17 cellular contexts compared by ENCODE assay signal in genomic region chr2:11419781-11420180, GRCh38. TPM values are rescaled to one million over a fixed set of nuclear protein-coding genes. Genes with fewer than 3 reads are reported as not detected.
DNase-seq lines count a peak whose midpoint lies in the region; ATAC-seq and TF ChIP-seq lines count a peak whose summit lies in the region.
"Had no signal": no experiment of that assay in that cellular context is flagged by ENCODE, and none has a peak within 500 bp of the region (broad histone marks: within the 10 kb centered on the region; RNA-seq: fewer than 3 reads in every experiment).

No MANE protein-coding gene starts in this region.

- H3K9me3 ChIP-seq in cardiac muscle cell (ENCODE audit: low read depth), result no peaks in the 10 kb centered on the region

- H3K4me3 Mint-ChIP-seq in CD14-positive monocyte, result no peak overlapping the region

- DNase-seq in AG09319 (ENCODE audit: extremely low read depth, low read depth) (peak; percentile 10), brain microvascular endothelial cell (peak; percentile 27), cardiac muscle cell (ENCODE audit: low read depth in 1 of 2, low spot score in 1 of 2) (peak; percentile 27 to 32), sciatic nerve (ENCODE audit: low spot score) (no peak), CD14-positive monocyte (ENCODE audit: low spot score) (no peak), SHP77 treated with DMSO at 0.1 percent for 48 hours (lab: John Stamatoyannopoulos, UW) (no peak)
- DNase-seq: activated CD4-positive, alpha-beta T cell treated with anti-CD3 and anti-CD28 coated beads for 48 hours; activated CD8-positive, alpha-beta memory T cell treated with anti-CD3 and anti-CD28 coated beads, Interleukin-2, amount 50 U/mL, for 48 hours; dermis blood vessel endothelial cell; H7; Karpas-422; kidney glomerular epithelial cell; midbrain; NCI-H1436 treated with DMSO at 0.1 percent for 48 hours had no signal

- H3K27ac Mint-ChIP-seq in CD14-positive monocyte, result no peak overlapping the region

- no peaks in the 10 kb centered on the region for H3K36me3 Mint-ChIP-seq in CD14-positive monocyte

- H3K4me1 Mint-ChIP-seq in CD14-positive monocyte, result no peaks in the 10 kb centered on the region

- peaks cover 8 to 18% (median 11%) of the 10 kb centered on the region in 7 donors for H3K9me3 Mint-ChIP-seq in CD14-positive monocyte

- H3K36me3 ChIP-seq in brain microvascular endothelial cell (replicated peaks) (no peaks in the 10 kb centered on the region), cardiac muscle cell (no peaks in the 10 kb centered on the region)

- peaks cover 0 to 6% (median 2%) of the 10 kb centered on the region in 3 donors for H3K27me3 Mint-ChIP-seq in CD14-positive monocyte (ENCODE audit: low read depth in 3 of 3)

- H3K27me3 ChIP-seq in brain microvascular endothelial cell (replicated peaks), result no peaks in the 10 kb centered on the region
- H3K27me3 ChIP-seq in cardiac muscle cell, result no peaks in the 10 kb centered on the region

- TF ChIP-seq CTCF in AG09319 (IDR thresholded peaks at IDR 0.05; ENCODE audit: low read depth, low read length) (no peak), brain microvascular endothelial cell (IDR thresholded peaks at IDR 0.05; ENCODE audit: low read depth, low read length, missing control alignments) (no peak), cardiac muscle cell (IDR thresholded peaks at IDR 0.05; ENCODE audit: low read depth, low read length) (no peak), CD14-positive monocyte (IDR thresholded peaks at IDR 0.05) (no peak)

- H3K4me1 ChIP-seq in cardiac muscle cell (ENCODE audit: low read depth), result no peaks in the 10 kb centered on the region

- intact Hi-C loops in sciatic nerve (cut with DNase I) (loop anchor here (10.0 kb wide), 2 partner anchors 285 to 585 kb away; a partner anchor contains a TSS), CD14-positive monocyte (cut with micrococcal nuclease) (no loop called here)

- H3K4me3 ChIP-seq in brain microvascular endothelial cell (ENCODE audit: low read depth, low read length) (no peak overlapping the region), cardiac muscle cell (no peak overlapping the region)
- H3K4me3 ChIP-seq: SK-N-MC had no signal

- H3K27ac ChIP-seq in brain microvascular endothelial cell (no peak overlapping the region), cardiac muscle cell (peak overlapping the region; percentile 71)
- H3K27ac ChIP-seq: SK-N-MC had no signal

- in situ Hi-C loops in brain microvascular endothelial cell (cut with HindIII; ENCODE audit: low pct_ligation_motif_present, low sequenced_read_pairs), result no loop called here

- ATAC-seq in sciatic nerve (peak; percentile 59), HG02610 (IDR thresholded peaks at IDR 0.05; ENCODE audit: unreplicated experiment) (no peak), GM18907 (IDR thresholded peaks at IDR 0.05; ENCODE audit: unreplicated experiment) (no peak)

RNA-seq across cellular contexts. Expression of gene E2F6, which starts 46.2 kb away (rescaled TPM):
- 22.6 and 27.2 TPM in 2 replicates for total RNA-seq in cardiac muscle cell
- polyA plus RNA-seq in cardiac muscle cell, result 22.6 and 23.5 TPM in 2 replicates
- total RNA-seq in sciatic nerve, result 14.1 TPM
- polyA plus RNA-seq in CD14-positive monocyte, result 1 to 10 TPM; 3.5 to 3.7 TPM

Comparison
In these comparisons a context has a peak if more than half of its experiments do, and no peak if none do; other contexts are left out.
1. DNase-seq: peak in AG09319 (single experiment), brain microvascular endothelial cell (single experiment) and cardiac muscle cell (2 of 2); none in sciatic nerve (single experiment), CD14-positive monocyte (single experiment) and SHP77 treated with DMSO at 0.1 percent for 48 hours (single experiment).